In genomic region chr3:73435055-73435454, GRCh38 we compare ENCODE assay signal across 27 cellular contexts.
"Had no signal": no experiment of that assay in that cellular context is flagged by ENCODE, and none has a peak within 500 bp of the region (broad histone marks: within the 10 kb centered on the region; RNA-seq: fewer than 3 reads in every experiment).

No MANE protein-coding gene starts in this region.

- H3K27me3 Mint-ChIP-seq: activated CD4-positive, alpha-beta T cell treated with anti-CD3 and anti-CD28 coated beads, Interleukin-2, amount 10 ng/mL, durations not matched to agents 7 days and 5 days had no signal

- ATAC-seq: activated CD4-positive, alpha-beta T cell treated with anti-CD3 and anti-CD28 coated beads for 36 hours; activated CD4-positive, CD25-positive, alpha-beta regulatory T cell treated with anti-CD3 and anti-CD28 coated beads, Interleukin-2, amount 50 U/mL, for 24 hours; activated CD8-positive, alpha-beta T cell treated with anti-CD3 and anti-CD28 coated beads, Interleukin-2, amount 10 ng/mL, durations not matched to agents 7 days and 5 days; activated naive CD4-positive, alpha-beta T cell treated with anti-CD3 and anti-CD28 coated beads, Interleukin-2, amount 50 U/mL, for 72 hours; activated naive CD8-positive, alpha-beta T cell treated with anti-CD3 and anti-CD28 coated beads, Interleukin-2, amount 50 U/mL, for 24 hours; Panc1; WTC11 had no signal

- H3K36me3 Mint-ChIP-seq: activated naive CD4-positive, alpha-beta T cell treated with anti-CD3 and anti-CD28 coated beads, Interleukin-2, amount 50 U/mL, for 72 hours; WTC11 had no signal

- H3K27ac Mint-ChIP-seq: activated CD4-positive, alpha-beta T cell treated with anti-CD3 and anti-CD28 coated beads for 36 hours; activated CD4-positive, alpha-beta T cell treated with anti-CD3 and anti-CD28 coated beads, Interleukin-2, amount 10 ng/mL, durations not matched to agents 7 days and 5 days; activated CD8-positive, alpha-beta T cell treated with anti-CD3 and anti-CD28 coated beads, Interleukin-2, amount 10 ng/mL, durations not matched to agents 7 days and 5 days; activated naive CD4-positive, alpha-beta T cell treated with anti-CD3 and anti-CD28 coated beads for 36 hours; activated naive CD4-positive, alpha-beta T cell treated with anti-CD3 and anti-CD28 coated beads, Interleukin-2, amount 50 U/mL, for 72 hours; activated naive CD8-positive, alpha-beta T cell treated with anti-CD3 and anti-CD28 coated beads, Interleukin-2, amount 50 U/mL, for 24 hours; activated T-cell treated with anti-CD3 and anti-CD28 coated beads, Interleukin-2, amount 50 U/mL, for 24 hours; T-helper 1 cell treated with Interleukin-12 subunit alpha and Interleukin-12 subunit beta and Interleukin-4 antibody, amounts not matched to agents 30 μg/mL and 1 μg/mL, for 36 hours; T-helper 2 cell treated with Interferon-gamma antibody and Interleukin-4, amounts not matched to agents 5 μg/mL and 100 μg/mL, for 36 hours; WTC11 had no signal

- H3K4me3 Mint-ChIP-seq: activated CD4-positive, alpha-beta T cell treated with anti-CD3 and anti-CD28 coated beads for 36 hours; activated CD4-positive, alpha-beta T cell treated with anti-CD3 and anti-CD28 coated beads, Interleukin-2, amount 10 ng/mL, durations not matched to agents 7 days and 5 days; activated CD8-positive, alpha-beta T cell treated with anti-CD3 and anti-CD28 coated beads, Interleukin-2, amount 10 ng/mL, durations not matched to agents 7 days and 5 days; activated naive CD4-positive, alpha-beta T cell treated with anti-CD3 and anti-CD28 coated beads for 36 hours; activated naive CD8-positive, alpha-beta T cell treated with anti-CD3 and anti-CD28 coated beads, Interleukin-2, amount 50 U/mL, for 24 hours; activated T-cell treated with anti-CD3 and anti-CD28 coated beads, Interleukin-2, amount 50 U/mL, for 24 hours; T-helper 1 cell treated with Interleukin-12 subunit alpha and Interleukin-12 subunit beta and Interleukin-4 antibody, amounts not matched to agents 30 μg/mL and 1 μg/mL, for 36 hours; T-helper 2 cell treated with Interferon-gamma antibody and Interleukin-4, amounts not matched to agents 5 μg/mL and 100 μg/mL, for 36 hours; WTC11 had no signal

- H3K27ac ChIP-seq: brain microvascular endothelial cell, KMS-11, SJCRH30, SK-N-MC had no signal

- H3K4me2 ChIP-seq: KMS-11 had no signal

- H3K27me3 ChIP-seq: brain microvascular endothelial cell, SJCRH30 had no signal

- H3K9me3 Mint-ChIP-seq: activated CD4-positive, alpha-beta T cell treated with anti-CD3 and anti-CD28 coated beads, Interleukin-2, amount 10 ng/mL, durations not matched to agents 7 days and 5 days; activated naive CD4-positive, alpha-beta T cell treated with anti-CD3 and anti-CD28 coated beads for 36 hours; activated naive CD4-positive, alpha-beta T cell treated with anti-CD3 and anti-CD28 coated beads, Interleukin-2, amount 50 U/mL, for 72 hours; activated naive CD8-positive, alpha-beta T cell treated with anti-CD3 and anti-CD28 coated beads, Interleukin-2, amount 50 U/mL, for 24 hours; activated T-cell treated with anti-CD3 and anti-CD28 coated beads, Interleukin-2, amount 50 U/mL, for 24 hours; T-helper 1 cell treated with Interleukin-12 subunit alpha and Interleukin-12 subunit beta and Interleukin-4 antibody, amounts not matched to agents 30 μg/mL and 1 μg/mL, for 36 hours; T-helper 2 cell treated with Interferon-gamma antibody and Interleukin-4, amounts not matched to agents 5 μg/mL and 100 μg/mL, for 36 hours; WTC11 had no signal

- H3K36me3 ChIP-seq: brain microvascular endothelial cell, SJCRH30 had no signal

- H3K9me3 ChIP-seq: SJCRH30 had no signal

- H3K4me1 Mint-ChIP-seq: activated CD4-positive, alpha-beta T cell treated with anti-CD3 and anti-CD28 coated beads for 36 hours; activated CD4-positive, alpha-beta T cell treated with anti-CD3 and anti-CD28 coated beads, Interleukin-2, amount 10 ng/mL, durations not matched to agents 7 days and 5 days; activated naive CD8-positive, alpha-beta T cell treated with anti-CD3 and anti-CD28 coated beads, Interleukin-2, amount 50 U/mL, for 24 hours had no signal

- H3K9ac ChIP-seq: KMS-11 had no signal

- DNase-seq: activated CD4-positive, alpha-beta T cell treated with anti-CD3 and anti-CD28 coated beads for 36 hours; activated CD4-positive, alpha-beta T cell treated with anti-CD3 and anti-CD28 coated beads, Interleukin-2, amount 10 ng/mL, durations not matched to agents 7 days and 5 days; activated CD4-positive, alpha-beta T cell treated with anti-CD3 and anti-CD28 coated beads, Interleukin-2, amount 50 U/mL, for 48 hours; activated CD8-positive, alpha-beta T cell treated with anti-CD3 and anti-CD28 coated beads, Interleukin-2, amount 10 ng/mL, durations not matched to agents 7 days and 5 days; activated gamma-delta T cell treated with Interleukin-2 at 50 U/mL for 16 hours; activated naive CD4-positive, alpha-beta T cell treated with anti-CD3 and anti-CD28 coated beads for 36 hours; activated naive CD8-positive, alpha-beta T cell treated with anti-CD3 and anti-CD28 coated beads, Interleukin-2, amount 50 U/mL, for 24 hours; activated T-cell treated with anti-CD3 and anti-CD28 coated beads, Interleukin-2, amount 50 U/mL, for 24 hours; anterior cingulate cortex; brain microvascular endothelial cell; central memory CD4-positive, alpha-beta T cell; NCI-H1105; NCI-H1417 treated with DMSO at 0.1 percent for 48 hours; NCI-H1930; NCI-H2081 treated with DMSO at 0.1 percent for 48 hours; NCI-H2171; NCI-H510A; SHP77; SJCRH30 had no signal

- H3K4me3 ChIP-seq: SJCRH30, SK-N-MC had no signal
